Comparison of ENCODE assay signal across 10 cellular contexts in genomic region chr16:1713933-1714332, GRCh38. TPM values are rescaled to one million over a fixed set of nuclear protein-coding genes. Genes with fewer than 3 reads are reported as not detected.
DNase-seq lines count a peak whose midpoint lies in the region; ATAC-seq and TF ChIP-seq lines count a peak whose summit lies in the region.
"Had no signal": no experiment of that assay in that cellular context is flagged by ENCODE, and none has a peak within 500 bp of the region (broad histone marks: within the 10 kb centered on the region; RNA-seq: fewer than 3 reads in every experiment).

No MANE protein-coding gene starts in this region.

- H3K9me3 Mint-ChIP-seq in activated B cell treated with CpG ODN at 0.5 μM for 24 hours (no peaks in the 10 kb centered on the region), nephron progenitor cell (no peaks in the 10 kb centered on the region)

- in situ Hi-C loops in GM13977 (cut with MboI; ENCODE audit: low pct_unique_long_range_greater_than_20kb, low sequenced_read_pairs, unreplicated experiment): no loop called here

- peak; percentile 64 for DNase-seq in GM13977 (ENCODE audit: low spot score)
- DNase-seq in activated B cell treated with CpG ODN at 0.5 μM for 24 hours: peak; percentile 49
- DNase-seq in nephron progenitor cell: peak; percentile 19
- DNase-seq in GM03348 (ENCODE audit: low spot score): no peak
- DNase-seq in foreskin fibroblast: no peak
- DNase-seq in NCI-H1436 (lab: John Stamatoyannopoulos, UW): no peak
- DNase-seq in activated gamma-delta T cell treated with Interleukin-2 at 50 U/mL for 16 hours: no peak

- intact Hi-C loops in activated B cell treated with CpG ODN at 0.5 μM for 24 hours (cut with micrococcal nuclease): loop anchor here (1.0 to 2.0 kb wide), 2 partner anchors 8 to 69 kb away; partner anchors contain the start of genes MAPK8IP3, NUBP2 and SPSB3

- CTCF ChIA-PET in activated B cell treated with CpG ODN at 0.5 μM for 24 hours (lab: Charles Lee): no interaction called here

- TF ChIP-seq CTCF in GM13977 (IDR thresholded peaks at IDR 0.05; ENCODE audit: extremely low read depth, insufficient read depth, missing control alignments) (no peak), activated B cell treated with CpG ODN at 0.5 μM for 24 hours (IDR thresholded peaks at IDR 0.05) (no peak), nephron progenitor cell (IDR thresholded peaks at IDR 0.05) (no peak), foreskin fibroblast (IDR thresholded peaks at IDR 0.05; ENCODE audit: low read depth, low read length) (no peak)

- peak overlapping the region; percentile 94 for H3K27ac Mint-ChIP-seq in activated B cell treated with CpG ODN at 0.5 μM for 24 hours
- H3K27ac Mint-ChIP-seq in nephron progenitor cell: no peak overlapping the region

- H3K4me3 ChIP-seq in foreskin fibroblast (ENCODE audit: low read depth in 1 of 2, low read length in 2 of 2): no peak overlapping the region
- H3K4me3 ChIP-seq: cardiac muscle cell, left lung had no signal

- H3K4me3 Mint-ChIP-seq in activated B cell treated with CpG ODN at 0.5 μM for 24 hours (peak overlapping the region; percentile 70), nephron progenitor cell (no peak overlapping the region)

- ATAC-seq in HG02642 (IDR thresholded peaks at IDR 0.05; ENCODE audit: poor library complexity, unreplicated experiment) (peak; percentile 60), activated B cell treated with CpG ODN at 0.5 μM for 24 hours (ENCODE audit: low read depth) (peak; percentile 90)
- ATAC-seq: left lung had no signal

- H3K36me3 Mint-ChIP-seq in activated B cell treated with CpG ODN at 0.5 μM for 24 hours (ENCODE audit: low read depth) (peaks cover 21% of the 10 kb centered on the region), nephron progenitor cell (ENCODE audit: low read depth) (peaks cover 8% of the 10 kb centered on the region)

- H3K4me1 Mint-ChIP-seq in activated B cell treated with CpG ODN at 0.5 μM for 24 hours (peaks cover 76% of the 10 kb centered on the region), nephron progenitor cell (peaks cover 31% of the 10 kb centered on the region)

- no peaks in the 10 kb centered on the region for H3K27me3 Mint-ChIP-seq in activated B cell treated with CpG ODN at 0.5 μM for 24 hours
- H3K27me3 Mint-ChIP-seq in nephron progenitor cell (ENCODE audit: low read depth, poor library complexity): no peaks in the 10 kb centered on the region

- POLR2A ChIA-PET in activated B cell treated with CpG ODN at 0.5 μM for 24 hours (lab: Charles Lee): interaction anchor here (1.0 to 1.7 kb wide), 7 partner anchors 8 to 293 kb away, joined by 3 to 9 read pairs (median 6); partner anchors contain the start of genes CRAMP1, EME2, IFT140 and JPT2

RNA-seq across cellular contexts. Expression of gene MAPK8IP3, which starts 7.9 kb away (rescaled TPM):
- total RNA-seq in activated B cell treated with CpG ODN at 0.5 μM for 24 hours: 157 and 201 TPM in 2 replicates

RNA-seq across cellular contexts. Expression of gene JPT2, which starts 35.9 kb away (rescaled TPM):
- total RNA-seq in activated B cell treated with CpG ODN at 0.5 μM for 24 hours: 43.4 and 48.7 TPM in 2 replicates

RNA-seq across cellular contexts. Expression of gene NME3, which starts 57.4 kb away (rescaled TPM):
- 54.1 and 57.8 TPM in 2 replicates for total RNA-seq in activated B cell treated with CpG ODN at 0.5 μM for 24 hours

RNA-seq across cellular contexts. Expression of gene EME2, which starts 58.7 kb away (rescaled TPM):
- 37.1 and 49.9 TPM in 2 replicates for total RNA-seq in activated B cell treated with CpG ODN at 0.5 μM for 24 hours

RNA-seq across cellular contexts. Expression of gene MRPS34, which starts 59.0 kb away (rescaled TPM):
- total RNA-seq in activated B cell treated with CpG ODN at 0.5 μM for 24 hours: 60.9 and 65.1 TPM in 2 replicates

Comparison
In these comparisons a context has a peak if more than half of its experiments do, and no peak if none do; other contexts are left out.
1. DNase-seq: peak in GM13977 (single experiment), activated B cell treated with CpG ODN at 0.5 μM for 24 hours (single experiment) and nephron progenitor cell (single experiment); none in GM03348 (single experiment), foreskin fibroblast (0 of 2), NCI-H1436 (single experiment) and activated gamma-delta T cell treated with Interleukin-2 at 50 U/mL for 16 hours (single experiment).